ENCODE assay signal across 2 cellular contexts in genomic region chr3:147404000-147404799, GRCh38.
TF ChIP-seq lines count a peak whose summit lies in the region.

No MANE protein-coding gene starts in this region.

TF ChIP-seq in GM23338, 12 proteins besides CTCF, POLR2A, EP300 and RAD21:
- TF ChIP-seq EZH2 (IDR thresholded peaks at IDR 0.05; ENCODE audit: low read depth, unreplicated experiment) (peak; percentile 77), REST (IDR thresholded peaks at IDR 0.05; ENCODE audit: unreplicated experiment) (no peak)

TF ChIP-seq in H1, 55 proteins besides CTCF, POLR2A, EP300 and RAD21:
- TF ChIP-seq KDM5A (IDR thresholded peaks at IDR 0.05; ENCODE audit: low read length) (no peak), RNF2 (IDR thresholded peaks at IDR 0.05; ENCODE audit: borderline replicate concordance, low read depth, low read length, missing control alignments, poor library complexity, severe bottlenecking) (peak; percentile 23)
